11 cellular contexts compared by ENCODE assay signal in the genomic region with DNA sequence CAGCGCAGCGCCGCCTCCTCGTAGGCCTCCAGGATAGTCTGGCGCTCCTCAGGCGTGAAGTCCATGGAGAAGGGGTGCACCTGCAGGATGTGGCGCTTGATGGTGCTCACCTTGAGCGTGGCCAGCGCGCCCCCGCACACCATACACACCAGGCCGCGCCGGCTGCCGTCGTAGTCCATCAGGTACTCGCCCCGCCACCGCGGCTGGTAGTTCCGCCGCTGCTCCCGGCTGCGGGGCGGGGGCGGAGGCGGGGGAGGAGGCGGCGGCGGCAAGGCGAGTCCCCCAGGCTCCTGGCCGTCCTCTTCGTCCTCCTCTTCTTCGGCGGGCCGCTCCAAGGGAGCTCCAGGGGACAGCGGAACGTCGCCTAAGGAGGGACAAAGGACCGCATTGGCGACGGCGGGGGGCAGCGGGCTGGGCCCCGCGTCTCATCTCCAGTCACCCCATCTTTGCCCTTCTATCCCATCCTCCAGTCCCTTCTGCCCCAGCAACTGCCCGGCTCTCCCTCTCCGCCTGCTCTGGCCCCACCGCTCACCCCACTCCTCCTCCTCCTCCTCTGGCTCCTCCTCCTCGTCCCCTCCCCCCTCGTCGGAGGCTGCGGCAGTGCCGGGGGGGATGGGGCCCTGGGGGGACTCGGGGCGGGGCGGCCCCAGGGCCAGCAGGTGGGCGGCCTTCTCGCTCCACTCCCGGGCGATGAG. TPM values are rescaled to one million over a fixed set of nuclear protein-coding genes. Genes with fewer than 3 reads are reported as not detected.
DNase-seq lines count a peak whose midpoint lies in the region; ATAC-seq and TF ChIP-seq lines count a peak whose summit lies in the region.
"Had no signal": no experiment of that assay in that cellular context is flagged by ENCODE, and none has a peak within 500 bp of the region (broad histone marks: within the 10 kb centered on the region; RNA-seq: fewer than 3 reads in every experiment).

No MANE protein-coding gene starts in this region.

- H3K9me3 Mint-ChIP-seq in nephron, result no peaks in the 10 kb centered on the region
- no peaks in the 10 kb centered on the region for H3K9me3 Mint-ChIP-seq in type B pancreatic cell
- H3K9me3 Mint-ChIP-seq: central memory CD8-positive, alpha-beta T cell; T-cell had no signal

- H3K27me3 Mint-ChIP-seq in nephron (ENCODE audit: low read depth) (no peaks in the 10 kb centered on the region), type B pancreatic cell (peaks cover 5% of the 10 kb centered on the region)
- H3K27me3 Mint-ChIP-seq: central memory CD8-positive, alpha-beta T cell had no signal

- H3K4me3 Mint-ChIP-seq in nephron (peak overlapping the region; percentile 69 to 76 (median 71)), type B pancreatic cell (no peak overlapping the region)
- H3K4me3 Mint-ChIP-seq: central memory CD8-positive, alpha-beta T cell; T-cell had no signal

- peak; percentile 11 for ATAC-seq in Right ventricle myocardium superior (ENCODE audit: poor library complexity)
- no peak for ATAC-seq in GM18868 (IDR thresholded peaks at IDR 0.05; ENCODE audit: unreplicated experiment)
- ATAC-seq in HG02938 (IDR thresholded peaks at IDR 0.05; ENCODE audit: unreplicated experiment), result no peak
- ATAC-seq: T-cell had no signal

- TF ChIP-seq CTCF in nephron (IDR thresholded peaks at IDR 0.05; ENCODE audit: unreplicated experiment in 3 of 3), result no peak
- TF ChIP-seq CTCF in type B pancreatic cell (conservative IDR thresholded peaks at IDR 0.05), result no peak

- H3K4me1 Mint-ChIP-seq in nephron (peaks cover 30% of the 10 kb centered on the region), type B pancreatic cell (ENCODE audit: unreplicated experiment) (peaks cover 23% of the 10 kb centered on the region)

- no peak overlapping the region for H3K27ac Mint-ChIP-seq in nephron
- H3K27ac Mint-ChIP-seq in type B pancreatic cell, result no peak overlapping the region
- H3K27ac Mint-ChIP-seq: T-cell had no signal

- intact Hi-C loops in Right ventricle myocardium superior (cut with DNase I), result no loop called here

- peaks cover 24% of the 10 kb centered on the region for H3K36me3 Mint-ChIP-seq in nephron (ENCODE audit: low read depth)
- H3K36me3 Mint-ChIP-seq in type B pancreatic cell, result peaks cover 7% of the 10 kb centered on the region
- H3K36me3 Mint-ChIP-seq: T-cell had no signal

- DNase-seq in amniotic epithelial cell (ENCODE audit: low read depth), result peak; percentile 72
- peak; percentile 56 for DNase-seq in Right ventricle myocardium superior
- DNase-seq in type B pancreatic cell (ENCODE audit: extremely low spot score, unreplicated experiment), result peak; percentile 70
- no peak for DNase-seq in putamen (ENCODE audit: low spot score)
- DNase-seq in dermis blood vessel endothelial cell, result no peak
- DNase-seq: NCI-H2227 treated with DMSO at 0.1 percent for 48 hours, T-cell had no signal

RNA-seq across cellular contexts. Expression of gene ZFTA, which starts 4.9 kb away (rescaled TPM):
- total RNA-seq in Right ventricle myocardium superior, result 12.5 TPM
- total RNA-seq in type B pancreatic cell (ENCODE audit: low replicate concordance), result 21.1 and 41.7 TPM in 2 replicates
- total RNA-seq in dermis blood vessel endothelial cell, result 25.4 and 30.1 TPM in 2 replicates

RNA-seq across cellular contexts. Expression of gene SPINDOC, which starts 49.6 kb away (rescaled TPM):
- total RNA-seq in Right ventricle myocardium superior (11.3 TPM), type B pancreatic cell (ENCODE audit: low replicate concordance) (33.7 and 61.6 TPM in 2 replicates), dermis blood vessel endothelial cell (14.3 and 22.4 TPM in 2 replicates)

Comparison
In these comparisons a context has a peak if more than half of its experiments do, and no peak if none do; other contexts are left out.
1. DNase-seq: peak in amniotic epithelial cell (single experiment), Right ventricle myocardium superior (single experiment) and type B pancreatic cell (single experiment); none in putamen (single experiment) and dermis blood vessel endothelial cell (single experiment).